Comparison of ENCODE assay signal across 16 cellular contexts in genomic region chr16:88968589-88969280, GRCh38.
DNase-seq lines count a peak whose midpoint lies in the region; ATAC-seq and TF ChIP-seq lines count a peak whose summit lies in the region.
"Had no signal": no experiment of that assay in that cellular context is flagged by ENCODE, and none has a peak within 500 bp of the region (broad histone marks: within the 10 kb centered on the region; RNA-seq: fewer than 3 reads in every experiment).

No MANE protein-coding gene starts in this region.

- H3K79me2 ChIP-seq in KMS-11 (ENCODE audit: insufficient read depth, low read depth), result no peaks in the 10 kb centered on the region

- TF ChIP-seq CTCF in GM12864 (IDR thresholded peaks at IDR 0.05; ENCODE audit: low read depth, low read length, missing control alignments) (no peak), KMS-11 (conservative IDR thresholded peaks at IDR 0.05; ENCODE audit: low read depth, low read length) (no peak), WERI-Rb-1 (IDR thresholded peaks at IDR 0.05; ENCODE audit: low read depth, low read length) (no peak)

- peak; percentile 4 for ATAC-seq in GM19395 (IDR thresholded peaks at IDR 0.05; ENCODE audit: unreplicated experiment)
- ATAC-seq: body of pancreas had no signal

- H3K27me3 ChIP-seq in KMS-11 (ENCODE audit: insufficient read depth, low read depth) (peaks cover 26% of the 10 kb centered on the region), iPS-15b (ENCODE audit: control insufficient read depth, insufficient read depth, low read length) (no peaks in the 10 kb centered on the region), WERI-Rb-1 (ENCODE audit: insufficient read depth, low read depth, severe bottlenecking) (no peaks in the 10 kb centered on the region)
- H3K27me3 ChIP-seq: body of pancreas had no signal

- H3K9ac ChIP-seq in KMS-11 (peak overlapping the region; percentile 27; the same call in 1 of the 2 replicates), iPS-15b (ENCODE audit: low read depth, low read length) (peak overlapping the region; percentile 47)

- H3K36me3 ChIP-seq in KMS-11 (ENCODE audit: insufficient read depth), result no peaks in the 10 kb centered on the region
- no peaks in the 10 kb centered on the region for H3K36me3 ChIP-seq in iPS-15b (ENCODE audit: control insufficient read depth, insufficient read depth, low read length)
- H3K36me3 ChIP-seq in WERI-Rb-1, result no peaks in the 10 kb centered on the region
- H3K36me3 ChIP-seq: sigmoid colon, thoracic aorta had no signal

- peaks cover 71% of the 10 kb centered on the region for H3K4me1 ChIP-seq in KMS-11 (ENCODE audit: low read depth, poor library complexity, severe bottlenecking)
- no peaks in the 10 kb centered on the region for H3K4me1 ChIP-seq in iPS-15b (ENCODE audit: control insufficient read depth, insufficient read depth, low read length)
- H3K4me1 ChIP-seq: body of pancreas, sigmoid colon had no signal

- H3K4me2 ChIP-seq in KMS-11, result peak overlapping the region; percentile 100

- H3K9me3 ChIP-seq in iPS-15b (ENCODE audit: control insufficient read depth, insufficient read depth, low read length) (no peaks in the 10 kb centered on the region), WERI-Rb-1 (ENCODE audit: severe bottlenecking) (no peaks in the 10 kb centered on the region)
- H3K9me3 ChIP-seq: body of pancreas, sigmoid colon, thoracic aorta had no signal

- H3K4me3 ChIP-seq in GM12864 (ENCODE audit: low read depth, low read length), result peak overlapping the region; percentile 27
- no peak overlapping the region for H3K4me3 ChIP-seq in KMS-11 (IDR thresholded peaks at IDR 0.05; ENCODE audit: insufficient read depth, low read depth, low read length)
- no peak overlapping the region for H3K4me3 ChIP-seq in iPS-15b (ENCODE audit: low read depth, low read length)
- H3K4me3 ChIP-seq in WERI-Rb-1 (ENCODE audit: low read depth, low read length), result no peak overlapping the region
- H3K4me3 ChIP-seq: body of pancreas, sigmoid colon had no signal

- H3K27ac ChIP-seq in KMS-11 (peak overlapping the region; percentile 35; the same call in 1 of the 2 replicates), WERI-Rb-1 (no peak overlapping the region)
- H3K27ac ChIP-seq: body of pancreas, sigmoid colon, thoracic aorta had no signal

- H2AFZ ChIP-seq in KMS-11 (ENCODE audit: low read depth), result peak overlapping the region; percentile 51; the same call in 1 of the 2 replicates

- no peaks in the 10 kb centered on the region for H4K20me1 ChIP-seq in KMS-11 (ENCODE audit: insufficient read depth)

- no peak for DNase-seq in GM12864 (ENCODE audit: low read depth)
- DNase-seq in amygdala (lab: John Stamatoyannopoulos, UW), result no peak
- no peak for DNase-seq in WERI-Rb-1
- no peak for DNase-seq in DMS79 (lab: John Stamatoyannopoulos, UW)
- no peak for DNase-seq in germinal center (ENCODE audit: low spot score)
- DNase-seq: body of pancreas; GF-D8; islet precursor cell; nucleus accumbens; sigmoid colon; stimulated activated CD4-positive, alpha-beta T cell treated with anti-CD3 and anti-CD28 coated beads, Interleukin-4, amount 100 ng/mL, for 1 hour; stimulated activated CD8-positive, alpha-beta memory T cell treated with anti-CD3 and anti-CD28 coated beads, Interleukin-4, amount 100 ng/mL, for 48 hours had no signal
